18 cellular contexts compared by ENCODE assay signal in genomic region chr7:24669971-24670591, GRCh38.
DNase-seq lines count a peak whose midpoint lies in the region; ATAC-seq and TF ChIP-seq lines count a peak whose summit lies in the region.
"Had no signal": no experiment of that assay in that cellular context is flagged by ENCODE, and none has a peak within 500 bp of the region (broad histone marks: within the 10 kb centered on the region; RNA-seq: fewer than 3 reads in every experiment).

No MANE protein-coding gene starts in this region.

- no peak for TF ChIP-seq CTCF in WTC11 (IDR thresholded peaks at IDR 0.05)

- peak; percentile 77 for ATAC-seq in WTC11
- no peak for ATAC-seq in GM21737 (IDR thresholded peaks at IDR 0.05; ENCODE audit: unreplicated experiment)
- ATAC-seq: upper lobe of right lung had no signal

- peak overlapping the region; percentile 11; the same call in 1 of the 2 replicates for H3K27ac Mint-ChIP-seq in WTC11

- H3K4me1 Mint-ChIP-seq in WTC11: peaks cover 31% of the 10 kb centered on the region

- CTCF ChIA-PET in WTC11 (lab: Charles Lee): interaction anchor here (0.6 to 1.8 kb wide), 5 partner anchors 31 to 515 kb away, joined by 3 to 7 read pairs (median 3); no protein-coding TSS in a partner anchor

- POLR2A ChIA-PET in WTC11 (lab: Charles Lee): interaction anchor here (0.7 kb wide), 1 partner anchor 41 kb away, joined by 3 read pairs; no protein-coding TSS in a partner anchor

- peaks cover 44% of the 10 kb centered on the region for H3K36me3 Mint-ChIP-seq in WTC11

- DNase-seq in GM03348 (ENCODE audit: low spot score) (peak; percentile 3), LHCN-M2 (ENCODE audit: low read depth) (peak; percentile 34), WTC11 (ENCODE audit: low spot score) (no peak), iPS-NIHi11 (ENCODE audit: low spot score) (peak; percentile 28), AG08396 (ENCODE audit: low spot score) (no peak), AG08395 (ENCODE audit: low spot score) (no peak), amniotic stem cell (lab: John Stamatoyannopoulos, UW) (no peak)
- DNase-seq: activated CD4-positive, alpha-beta T cell treated with anti-CD3 and anti-CD28 coated beads for 4 hours; AML-193; colonic mucosa; DMS79 treated with DMSO at 0.1 percent for 48 hours; head of caudate nucleus; NCI-H1436 treated with DMSO at 0.1 percent for 48 hours; nucleus accumbens; Peyer's patch; upper lobe of right lung had no signal

- no peak overlapping the region for H3K4me3 Mint-ChIP-seq in WTC11
- H3K4me3 Mint-ChIP-seq: brain had no signal

- H3K27me3 Mint-ChIP-seq in WTC11 (ENCODE audit: low read depth): no peaks in the 10 kb centered on the region
- H3K27me3 Mint-ChIP-seq: brain had no signal

- peaks cover 15% of the 10 kb centered on the region for H3K9me3 Mint-ChIP-seq in WTC11

TF ChIP-seq in WTC11, 78 proteins besides CTCF, POLR2A, EP300 and RAD21 (continues in another document):
- no peak for TF ChIP-seq ARID4B (CRISPR knock-in tag; IDR thresholded peaks at IDR 0.05; ENCODE audit: borderline replicate concordance)
- no peak for TF ChIP-seq ATF6 (CRISPR knock-in tag; IDR thresholded peaks at IDR 0.05)
- TF ChIP-seq SMAD4 (CRISPR knock-in tag; IDR thresholded peaks at IDR 0.05): no peak
- no peak for TF ChIP-seq TEAD1 (CRISPR knock-in tag; IDR thresholded peaks at IDR 0.05)
- no peak for TF ChIP-seq ESRRA (CRISPR knock-in tag; IDR thresholded peaks at IDR 0.05; ENCODE audit: borderline replicate concordance)
- no peak for TF ChIP-seq E2F5 (CRISPR knock-in tag; IDR thresholded peaks at IDR 0.05)
- no peak for TF ChIP-seq CREB1 (CRISPR knock-in tag; IDR thresholded peaks at IDR 0.05)
- TF ChIP-seq AFF4 (CRISPR knock-in tag; IDR thresholded peaks at IDR 0.05; ENCODE audit: borderline replicate concordance): no peak
- no peak for TF ChIP-seq SOX15 (CRISPR knock-in tag; IDR thresholded peaks at IDR 0.05)
- TF ChIP-seq ZNF121 (CRISPR knock-in tag; IDR thresholded peaks at IDR 0.05): no peak
- TF ChIP-seq ETV6 (CRISPR knock-in tag; IDR thresholded peaks at IDR 0.05): no peak
- no peak for TF ChIP-seq FOXJ3 (CRISPR knock-in tag; IDR thresholded peaks at IDR 0.05; ENCODE audit: borderline replicate concordance)
- no peak for TF ChIP-seq USF1 (CRISPR knock-in tag; IDR thresholded peaks at IDR 0.05)
- TF ChIP-seq ZNF232 (CRISPR knock-in tag; IDR thresholded peaks at IDR 0.05): no peak
- TF ChIP-seq ZNF138 (CRISPR knock-in tag; conservative IDR thresholded peaks at IDR 0.05): no peak

Comparison
In these comparisons a context has a peak if more than half of its experiments do, and no peak if none do; other contexts are left out.
1. DNase-seq: peak in GM03348 (single experiment), LHCN-M2 (single experiment) and iPS-NIHi11 (single experiment); none in WTC11 (single experiment), AG08396 (single experiment), AG08395 (single experiment) and amniotic stem cell (single experiment).